35 cellular contexts compared by ENCODE assay signal in genomic region chr3:22537560-22537959, GRCh38.
"Had no signal": no experiment of that assay in that cellular context is flagged by ENCODE, and none has a peak within 500 bp of the region (broad histone marks: within the 10 kb centered on the region; RNA-seq: fewer than 3 reads in every experiment).

No MANE protein-coding gene starts in this region.

- H3K9me3 ChIP-seq: adrenal gland, body of pancreas, breast epithelium had no signal

- H3K9me3 Mint-ChIP-seq: activated CD4-positive, alpha-beta T cell treated with anti-CD3 and anti-CD28 coated beads, Interleukin-2, amount 10 ng/mL, durations not matched to agents 24 days and 14 days; activated naive CD4-positive, alpha-beta T cell treated with anti-CD3 and anti-CD28 coated beads, Interleukin-2, amount 50 U/mL, for 72 hours had no signal

- H3K4me3 Mint-ChIP-seq: activated B cell treated with CpG ODN at 0.5 μM for 24 hours; activated CD4-positive, alpha-beta memory T cell treated with anti-CD3 and anti-CD28 coated beads for 36 hours; activated CD4-positive, alpha-beta T cell treated with anti-CD3 and anti-CD28 coated beads, Interleukin-2, amount 10 ng/mL, durations not matched to agents 24 days and 14 days; activated CD8-positive, alpha-beta T cell treated with anti-CD3 and anti-CD28 coated beads for 36 hours; activated naive CD4-positive, alpha-beta T cell treated with anti-CD3 and anti-CD28 coated beads for 36 hours; activated naive CD8-positive, alpha-beta T cell treated with anti-CD3 and anti-CD28 coated beads for 36 hours; activated T-cell treated with anti-CD3 and anti-CD28 coated beads, Interleukin-2, amount 50 U/mL, for 4 hours; activated T-cell treated with anti-CD3 and anti-CD28 coated beads, Interleukin-2, amount 50 U/mL, for 72 hours; activated T-helper 1 cell treated with anti-CD3 and anti-CD28 coated beads, Interleukin-12 subunit alpha, Interleukin-12 subunit beta, Interleukin-2, Interleukin-4 antibody, amounts not matched to agents 30 ng/mL and 10 ng/mL and 1 ng/mL, durations not matched to agents 14 hours and 24 hours and 36 hours; activated T-helper 17 cell treated with anti-CD3 and anti-CD28 coated beads, Interleukin-2, amount 50 U/mL, for 72 hours; T-helper 1 cell treated with Interleukin-12 subunit alpha and Interleukin-12 subunit beta and Interleukin-4 antibody, amounts not matched to agents 30 μg/mL and 1 μg/mL, for 36 hours; T-helper 2 cell treated with Interferon-gamma antibody and Interleukin-4, amounts not matched to agents 5 μg/mL and 100 μg/mL, for 36 hours had no signal

- H3K36me3 ChIP-seq: adrenal gland, brain microvascular endothelial cell, breast epithelium had no signal

- H3K36me3 Mint-ChIP-seq: activated CD4-positive, alpha-beta memory T cell treated with anti-CD3 and anti-CD28 coated beads for 36 hours; activated naive CD4-positive, alpha-beta T cell treated with anti-CD3 and anti-CD28 coated beads, Interleukin-2, amount 50 U/mL, for 72 hours; activated naive CD8-positive, alpha-beta T cell treated with anti-CD3 and anti-CD28 coated beads for 36 hours had no signal

- H3K4me1 ChIP-seq: adrenal gland, body of pancreas, breast epithelium had no signal

- H3K27ac ChIP-seq: adrenal gland, body of pancreas, brain microvascular endothelial cell, breast epithelium, VCaP had no signal

- DNase-seq: activated B cell treated with CpG ODN at 0.5 μM for 24 hours; activated CD4-positive, alpha-beta memory T cell treated with anti-CD3 and anti-CD28 coated beads for 36 hours; activated CD4-positive, alpha-beta T cell treated with anti-CD3 and anti-CD28 coated beads for 4 hours; activated CD4-positive, alpha-beta T cell treated with anti-CD3 and anti-CD28 coated beads, Interleukin-2, amount 10 ng/mL, durations not matched to agents 24 days and 14 days; activated CD4-positive, alpha-beta T cell treated with anti-CD3 and anti-CD28 coated beads, Interleukin-2, amount 50 U/mL, for 1 hour; activated CD4-positive, alpha-beta T cell treated with anti-CD3 and anti-CD28 coated beads, Interleukin-2, amount 50 U/mL, for 4 hours; activated CD4-positive, CD25-positive, alpha-beta regulatory T cell treated with anti-CD3 and anti-CD28 coated beads, Interleukin-2, amount 50 U/mL, for 72 hours; activated CD8-positive, alpha-beta memory T cell treated with anti-CD3 and anti-CD28 coated beads, Interleukin-2, amount 50 U/mL, for 4 hours; activated CD8-positive, alpha-beta T cell treated with anti-CD3 and anti-CD28 coated beads for 36 hours; activated effector memory CD4-positive, alpha-beta T cell treated with anti-CD3 and anti-CD28 coated beads, Interleukin-2, amount 50 U/mL, for 16 hours; activated gamma-delta T cell treated with Interleukin-2 at 50 U/mL for 16 hours; activated naive CD4-positive, alpha-beta T cell; activated naive CD4-positive, alpha-beta T cell treated with anti-CD3 and anti-CD28 coated beads for 36 hours; activated naive CD4-positive, alpha-beta T cell treated with anti-CD3 and anti-CD28 coated beads, Interleukin-2, amount 50 U/mL, for 16 hours; activated naive CD8-positive, alpha-beta T cell treated with anti-CD3 and anti-CD28 coated beads for 36 hours; activated T-cell treated with anti-CD3 and anti-CD28 coated beads for 4 hours; activated T-cell treated with anti-CD3 and anti-CD28 coated beads, Interleukin-2, amount 50 U/mL, for 1 hour; activated T-cell treated with anti-CD3 and anti-CD28 coated beads, Interleukin-2, amount 50 U/mL, for 4 hours; activated T-cell treated with anti-CD3 and anti-CD28 coated beads, Interleukin-2, amount 50 U/mL, for 72 hours; adrenal gland; amniotic stem cell; aorta; brain microvascular endothelial cell; central memory CD4-positive, alpha-beta T cell; T-helper 1 cell; T-helper 2 cell; T-helper 9 cell had no signal

- H3K27me3 Mint-ChIP-seq: activated B cell treated with CpG ODN at 0.5 μM for 24 hours; activated CD4-positive, alpha-beta memory T cell treated with anti-CD3 and anti-CD28 coated beads for 36 hours; activated CD4-positive, alpha-beta T cell treated with anti-CD3 and anti-CD28 coated beads, Interleukin-2, amount 10 ng/mL, durations not matched to agents 24 days and 14 days; activated CD8-positive, alpha-beta T cell treated with anti-CD3 and anti-CD28 coated beads for 36 hours; activated naive CD8-positive, alpha-beta T cell treated with anti-CD3 and anti-CD28 coated beads for 36 hours; activated T-helper 17 cell treated with anti-CD3 and anti-CD28 coated beads, Interleukin-2, amount 50 U/mL, for 72 hours had no signal

- H3K4me1 Mint-ChIP-seq: activated B cell treated with CpG ODN at 0.5 μM for 24 hours; activated CD4-positive, alpha-beta T cell treated with anti-CD3 and anti-CD28 coated beads, Interleukin-2, amount 10 ng/mL, durations not matched to agents 24 days and 14 days; activated naive CD8-positive, alpha-beta T cell treated with anti-CD3 and anti-CD28 coated beads for 36 hours; activated T-helper 17 cell treated with anti-CD3 and anti-CD28 coated beads, Interleukin-2, amount 50 U/mL, for 72 hours had no signal

- H3K4me3 ChIP-seq: adrenal gland, body of pancreas, breast epithelium had no signal

- H3K27ac Mint-ChIP-seq: activated B cell treated with CpG ODN at 0.5 μM for 24 hours; activated CD4-positive, alpha-beta memory T cell treated with anti-CD3 and anti-CD28 coated beads for 36 hours; activated CD4-positive, alpha-beta T cell treated with anti-CD3 and anti-CD28 coated beads, Interleukin-2, amount 10 ng/mL, durations not matched to agents 24 days and 14 days; activated CD8-positive, alpha-beta T cell treated with anti-CD3 and anti-CD28 coated beads for 36 hours; activated naive CD4-positive, alpha-beta T cell treated with anti-CD3 and anti-CD28 coated beads for 36 hours; activated naive CD4-positive, alpha-beta T cell treated with anti-CD3 and anti-CD28 coated beads, Interleukin-2, amount 50 U/mL, for 72 hours; activated naive CD8-positive, alpha-beta T cell treated with anti-CD3 and anti-CD28 coated beads for 36 hours; activated T-cell treated with anti-CD3 and anti-CD28 coated beads, Interleukin-2, amount 50 U/mL, for 72 hours; activated T-helper 1 cell treated with anti-CD3 and anti-CD28 coated beads, Interleukin-12 subunit alpha, Interleukin-12 subunit beta, Interleukin-2, Interleukin-4 antibody, amounts not matched to agents 30 ng/mL and 10 ng/mL and 1 ng/mL, durations not matched to agents 14 hours and 24 hours and 36 hours; activated T-helper 17 cell treated with anti-CD3 and anti-CD28 coated beads, Interleukin-2, amount 50 U/mL, for 72 hours; T-helper 1 cell treated with Interleukin-12 subunit alpha and Interleukin-12 subunit beta and Interleukin-4 antibody, amounts not matched to agents 30 μg/mL and 1 μg/mL, for 36 hours; T-helper 2 cell treated with Interferon-gamma antibody and Interleukin-4, amounts not matched to agents 5 μg/mL and 100 μg/mL, for 36 hours had no signal

- H3K27me3 ChIP-seq: adrenal gland, body of pancreas, brain microvascular endothelial cell, breast epithelium had no signal
